8 cellular contexts compared by ENCODE assay signal in the genomic region with DNA sequence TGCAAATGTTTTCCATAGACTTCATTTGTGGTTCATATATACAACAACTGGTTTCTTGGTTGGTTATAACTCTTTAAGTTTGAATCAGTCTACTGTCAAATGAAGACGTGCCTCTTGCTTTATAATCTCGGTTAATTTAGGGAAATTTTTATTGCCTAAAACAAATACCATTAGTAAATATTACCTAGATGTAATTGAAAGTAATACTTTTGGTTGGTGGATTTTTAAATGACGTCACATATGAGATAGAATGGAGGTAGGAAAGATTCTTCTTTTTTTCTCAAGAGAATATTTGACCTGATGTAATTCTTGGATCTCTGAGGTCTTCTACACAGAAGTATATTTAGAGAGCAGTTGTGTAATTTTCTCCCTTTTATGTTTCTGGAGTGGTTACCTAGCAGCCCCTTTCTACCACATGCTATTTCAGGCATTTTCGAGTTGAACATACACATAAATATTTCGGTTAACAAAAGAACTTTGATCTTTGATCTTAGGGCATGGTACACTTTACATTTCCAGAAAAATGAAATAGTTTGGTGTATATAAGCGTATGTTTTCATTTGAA. TPM values are rescaled to one million over a fixed set of nuclear protein-coding genes. Genes with fewer than 3 reads are reported as not detected.
DNase-seq lines count a peak whose midpoint lies in the region; ATAC-seq and TF ChIP-seq lines count a peak whose summit lies in the region.

No MANE protein-coding gene starts in this region.

- peak overlapping the region; percentile 31; the same call in 1 of the 2 replicates for H3K23ac ChIP-seq in IMR-90 (ENCODE audit: low read depth, low read length)

- peak overlapping the region; percentile 32; the same call in 1 of the 2 replicates for H3K56ac ChIP-seq in IMR-90 (ENCODE audit: extremely low read depth, insufficient read depth, low read length)

- no peak overlapping the region for H2BK15ac ChIP-seq in IMR-90 (ENCODE audit: low read depth, low read length)

- in situ Hi-C loops in G401 (cut with HindIII; ENCODE audit: low sequenced_read_pairs) = no loop called here
- in situ Hi-C loops in IMR-90 (cut with MboI; ENCODE audit: low sequenced_read_pairs) = loop anchor here (10.0 kb wide), 1 partner anchor 102 kb away; no protein-coding TSS in a partner anchor

- H2BK120ac ChIP-seq in IMR-90 (ENCODE audit: low read depth, low read length) = no peak overlapping the region

- TF ChIP-seq POLR2A in IMR-90 (IDR thresholded peaks at IDR 0.05; ENCODE audit: low read depth, low read length) (no peak), spleen (IDR thresholded peaks at IDR 0.05) (no peak)

- DNase-seq in G401 (ENCODE audit: low spot score) (peak; percentile 55), IMR-90 (peak; percentile 32), glutamatergic neuron (no peak), spleen (no peak), ecto neural progenitor cell (ENCODE audit: low spot score) (no peak), activated gamma-delta T cell (lab: John Stamatoyannopoulos, UW) (no peak)
- no peak for DNase-seq in activated CD8-positive, alpha-beta T cell treated with anti-CD3 and anti-CD28 coated beads, Interleukin-2, amount 10 ng/mL, durations not matched to agents 7 days and 5 days

- H3K36me3 ChIP-seq in IMR-90 (ENCODE audit: control insufficient read depth, insufficient read depth, low read length) (peaks cover 3% of the 10 kb centered on the region; the same call in 1 of the 2 replicates), spleen (peaks cover 0 to 19% (median 8%) of the 10 kb centered on the region in 6 donors)

- BruUV-seq in IMR-90 (replicated peaks; lab: Mats Ljungman, UMichigan) = TSS peak; percentile 46

- peak overlapping the region; percentile 73; the same call in 1 of the 2 replicates for H3K9ac ChIP-seq in IMR-90 (ENCODE audit: low read depth, low read length)

- no peak overlapping the region for H2AK9ac ChIP-seq in IMR-90 (replicated peaks; ENCODE audit: low read depth, low read length, poor library complexity)

- H2AK5ac ChIP-seq in IMR-90 (ENCODE audit: low read depth, low read length) = no peak overlapping the region

- 0 out of 2 replicates have a peak overlapping the region, but pooled peaks have one; percentile 25 for H3K18ac ChIP-seq in IMR-90 (ENCODE audit: low read depth, low read length)

- no peak overlapping the region for H3K14ac ChIP-seq in IMR-90 (replicated peaks; ENCODE audit: low read depth, low read length)

- no peak for TF ChIP-seq RAD21 in IMR-90 (IDR thresholded peaks at IDR 0.05; ENCODE audit: low read length)

- peaks cover 41% of the 10 kb centered on the region for H3K36me3 Mint-ChIP-seq in activated CD8-positive, alpha-beta T cell treated with anti-CD3 and anti-CD28 coated beads, Interleukin-2, amount 10 ng/mL, durations not matched to agents 7 days and 5 days (ENCODE audit: low read depth)
- H3K36me3 Mint-ChIP-seq in glutamatergic neuron (ENCODE audit: unreplicated experiment) = peaks cover 5% of the 10 kb centered on the region

- no peak overlapping the region for H2AFZ ChIP-seq in IMR-90 (replicated peaks; ENCODE audit: low read length, poor library complexity)

- H4K91ac ChIP-seq in IMR-90 (ENCODE audit: insufficient read depth, low read depth, low read length) = no peak overlapping the region

- peak overlapping the region; percentile 82 for H3K4me3 Mint-ChIP-seq in activated CD8-positive, alpha-beta T cell treated with anti-CD3 and anti-CD28 coated beads, Interleukin-2, amount 10 ng/mL, durations not matched to agents 7 days and 5 days
- H3K4me3 Mint-ChIP-seq in glutamatergic neuron (ENCODE audit: unreplicated experiment) = peak overlapping the region; percentile 96

- peaks cover 0 to 9% of the 10 kb centered on the region in 2 experiments; a peak in 2 of 4 replicates for H3K79me1 ChIP-seq in IMR-90 (ENCODE audit: low read depth in 1 of 2, low read length in 2 of 2)

- H3K4me3 ChIP-seq in IMR-90 (ENCODE audit: insufficient read depth, low read depth, low read length) (peak overlapping the region; percentile 75), spleen (peak overlapping the region; percentile 45 to 79 (median 56))

- no peaks in the 10 kb centered on the region for H4K20me1 ChIP-seq in IMR-90 (ENCODE audit: insufficient read depth, low read length)

- intact Hi-C loops in IMR-90 (cut with micrococcal nuclease) (loop anchor here (1.0 to 5.0 kb wide), 5 partner anchors 18 to 250 kb away; no protein-coding TSS in a partner anchor), spleen (cut with DNase I; ENCODE audit: low total_unique reads) (loop anchor here (2.0 kb wide), 1 partner anchor 106 kb away; no protein-coding TSS in a partner anchor)

- H3K4ac ChIP-seq in IMR-90 (ENCODE audit: low read depth, low read length) = no peak overlapping the region; the same call in 1 of the 2 replicates

- H3K27ac ChIP-seq in IMR-90 (ENCODE audit: insufficient read depth, low read length) = peak overlapping the region; percentile 28; the same call in 1 of the 2 replicates
- peak overlapping the region; percentile 97 to 99 (median 98) for H3K27ac ChIP-seq in spleen

- peak overlapping the region; percentile 95 for H3K4me2 ChIP-seq in IMR-90 (ENCODE audit: low read depth, low read length)

- no peak overlapping the region for H4K5ac ChIP-seq in IMR-90 (ENCODE audit: low read depth, low read length)

- H3K27me3 Mint-ChIP-seq in activated CD8-positive, alpha-beta T cell treated with anti-CD3 and anti-CD28 coated beads, Interleukin-2, amount 10 ng/mL, durations not matched to agents 7 days and 5 days (ENCODE audit: low read depth) = no peaks in the 10 kb centered on the region
- H3K27me3 Mint-ChIP-seq in glutamatergic neuron (ENCODE audit: unreplicated experiment) = peaks cover 5% of the 10 kb centered on the region

- peaks cover 3% of the 10 kb centered on the region for H3K9me3 Mint-ChIP-seq in activated CD8-positive, alpha-beta T cell treated with anti-CD3 and anti-CD28 coated beads, Interleukin-2, amount 10 ng/mL, durations not matched to agents 7 days and 5 days (ENCODE audit: insufficient read depth)
- H3K9me3 Mint-ChIP-seq in glutamatergic neuron (ENCODE audit: unreplicated experiment) = peaks cover 15% of the 10 kb centered on the region

- H3K27me3 ChIP-seq in IMR-90 (ENCODE audit: control insufficient read depth, insufficient read depth, low read length) (no peaks in the 10 kb centered on the region), spleen (replicated peaks in 1 of 7) (no peaks in the 10 kb centered on the region)

- WGBS in IMR-90 (ENCODE audit: extremely low coverage in 2 of 2, insufficient read length in 1 of 2), 2 experiments = 100% methylated on average over 1 of the region's 6 CpGs; no CpG with 5 or more reads in 1 of the 2 experiments
- WGBS in spleen, 5 donors = 3 to 6% (median 4%) methylated on average over 6 of the region's 6 CpGs

- H3K27ac Mint-ChIP-seq in activated CD8-positive, alpha-beta T cell treated with anti-CD3 and anti-CD28 coated beads, Interleukin-2, amount 10 ng/mL, durations not matched to agents 7 days and 5 days = peak overlapping the region; percentile 96
- peak overlapping the region; percentile 98 for H3K27ac Mint-ChIP-seq in glutamatergic neuron (ENCODE audit: unreplicated experiment)

- H3K9me1 ChIP-seq in IMR-90 (ENCODE audit: insufficient read depth, low read length) = 0 out of 2 replicates have a peak, but pooled peaks cover 2% of the 10 kb centered on the region

- H2BK20ac ChIP-seq in IMR-90 (ENCODE audit: low read depth, low read length) = no peak overlapping the region

- POLR2A ChIA-PET in IMR-90 (lab: Charles Lee; ENCODE audit: unreplicated experiment) = no interaction called here
- POLR2A ChIA-PET in activated CD8-positive, alpha-beta T cell treated with anti-CD3 and anti-CD28 coated beads, Interleukin-2, amount 10 ng/mL, durations not matched to agents 7 days and 5 days (lab: Charles Lee) = interaction anchor here (2.1 to 2.6 kb wide), 5 partner anchors 18 to 403 kb away, joined by 6 to 73 read pairs (median 22); a partner anchor contains a TSS

- CTCF ChIA-PET in IMR-90 (lab: Yijun Ruan, JAX) = interaction anchor here (0.6 kb wide), 1 partner anchor 64 kb away, joined by 8 read pairs; no protein-coding TSS in a partner anchor
- CTCF ChIA-PET in activated CD8-positive, alpha-beta T cell treated with anti-CD3 and anti-CD28 coated beads, Interleukin-2, amount 10 ng/mL, durations not matched to agents 7 days and 5 days (lab: Charles Lee) = interaction anchor here (2.2 to 3.6 kb wide), 6 partner anchors 19 to 128 kb away, joined by 30 to 77 read pairs (median 42); no protein-coding TSS in a partner anchor

- no peak for TF ChIP-seq CTCF in IMR-90 (conservative IDR thresholded peaks at IDR 0.05; ENCODE audit: low read depth, low read length)
- TF ChIP-seq CTCF in glutamatergic neuron (IDR thresholded peaks at IDR 0.05; ENCODE audit: partially characterized antibody, unreplicated experiment) = no peak
- no peak for TF ChIP-seq CTCF in spleen (IDR thresholded peaks at IDR 0.05 in 8 of 11, conservative IDR thresholded peaks at IDR 0.05 in 3 of 11)

- no peaks in the 10 kb centered on the region for H3K9me3 ChIP-seq in IMR-90 (ENCODE audit: control insufficient read depth, insufficient read depth, low read length)
- peaks cover 0 to 23% (median 0%) of the 10 kb centered on the region in 8 donors for H3K9me3 ChIP-seq in spleen

- peak overlapping the region in 1 of 2 experiments; percentile 9; a peak in 1 of 4 replicates for H4K8ac ChIP-seq in IMR-90 (ENCODE audit: low read depth in 2 of 2, low read length in 2 of 2)

- ATAC-seq in GM21360 (IDR thresholded peaks at IDR 0.05; ENCODE audit: unreplicated experiment) (peak; percentile 39), IMR-90 (ENCODE audit: low read depth) (no peak)
- ATAC-seq in activated CD8-positive, alpha-beta T cell treated with anti-CD3 and anti-CD28 coated beads, Interleukin-2, amount 10 ng/mL, durations not matched to agents 7 days and 5 days = peak; percentile 35

- peaks cover 37% of the 10 kb centered on the region for H3K4me1 Mint-ChIP-seq in activated CD8-positive, alpha-beta T cell treated with anti-CD3 and anti-CD28 coated beads, Interleukin-2, amount 10 ng/mL, durations not matched to agents 7 days and 5 days (ENCODE audit: low read depth)
- peaks cover 14% of the 10 kb centered on the region for H3K4me1 Mint-ChIP-seq in glutamatergic neuron (ENCODE audit: low read depth, unreplicated experiment)

- dilution Hi-C loops in IMR-90 (cut with HindIII; ENCODE audit: low sequenced_read_pairs, unreplicated experiment) = no loop called here

- peak overlapping the region; percentile 61 for H2BK5ac ChIP-seq in IMR-90 (ENCODE audit: low read depth, low read length, poor library complexity, severe bottlenecking)

- no peaks in the 10 kb centered on the region; the same call in 1 of the 2 replicates for H3K4me1 ChIP-seq in IMR-90 (ENCODE audit: control insufficient read depth, insufficient read depth, low read length)
- peaks cover 19 to 71% (median 44%) of the 10 kb centered on the region in 6 donors for H3K4me1 ChIP-seq in spleen

RNA-seq across cellular contexts. Expression of a gene that starts 1.7 kb away (rescaled TPM):
- 34.2 and 50.9 TPM in 2 replicates for total RNA-seq in G401 (2014; rRNA removed; shearing (Covaris generic))
- total RNA-seq in IMR-90 (2012; rRNA removed) (22.8 and 30.6 TPM in 2 replicates), glutamatergic neuron (ENCODE audit: unreplicated experiment) (204 TPM), spleen (100 to 1,000 TPM in 6 of 7 donors, 10 to 100 TPM in 1; 84.5 to 170 (median 132) TPM)
- polyA plus RNA-seq in IMR-90 (2012; rRNA removed) (8.5 and 9.4 TPM in 2 replicates), spleen (10 to 100 TPM; 10.2 to 19.2 (median 15.7) TPM)
- polyA plus RNA-seq in IMR-90 (2012; cell fraction: cytosol; rRNA removed) = 2.5 and 2.8 TPM in 2 replicates
- 5.6 and 9.8 TPM in 2 replicates for polyA plus RNA-seq in IMR-90 (2012; cell fraction: nucleus; rRNA removed; ENCODE audit: low replicate concordance)
- 100 to 1,000 TPM in 1 of 2 experiments, 10 to 100 TPM in 1; 99.8 to 104 TPM for total RNA-seq in activated CD8-positive, alpha-beta T cell treated with anti-CD3 and anti-CD28 coated beads, Interleukin-2, amount 10 ng/mL, durations not matched to agents 7 days and 5 days

Comparison
In these comparisons a context has a peak if more than half of its experiments do, and no peak if none do; other contexts are left out.
1. DNase-seq: peak in G401 (single experiment) and IMR-90 (single experiment); none in activated CD8-positive, alpha-beta T cell treated with anti-CD3 and anti-CD28 coated beads, Interleukin-2, amount 10 ng/mL, durations not matched to agents 7 days and 5 days (single experiment), glutamatergic neuron (single experiment), spleen (single experiment), ecto neural progenitor cell (single experiment) and activated gamma-delta T cell (single experiment).